16 cellular contexts compared by ENCODE assay signal in the genomic region with DNA sequence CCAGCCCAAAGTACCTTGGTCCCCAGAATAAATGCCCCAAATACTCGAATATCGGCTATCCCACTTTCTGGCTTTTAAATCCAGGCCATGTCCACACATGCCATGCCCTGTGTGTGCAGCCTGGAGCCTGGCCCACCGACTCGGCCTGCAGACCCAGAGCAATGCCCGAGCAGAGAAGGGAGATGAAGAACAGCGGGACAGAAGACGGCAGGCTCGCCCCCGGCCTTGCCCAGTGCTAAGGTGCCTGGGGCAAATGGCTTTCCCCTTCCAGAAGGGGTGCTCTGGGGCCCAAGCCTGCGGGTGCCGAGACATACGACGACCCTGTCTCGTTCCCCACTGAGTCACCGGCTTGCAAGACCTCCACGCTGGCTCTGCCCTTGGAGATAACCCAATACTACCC. TPM values are rescaled to one million over a fixed set of nuclear protein-coding genes. Genes with fewer than 3 reads are reported as not detected.
"Had no signal": no experiment of that assay in that cellular context is flagged by ENCODE, and none has a peak within 500 bp of the region (broad histone marks: within the 10 kb centered on the region; RNA-seq: fewer than 3 reads in every experiment).

No MANE protein-coding gene starts in this region.

- H3K4me3 ChIP-seq: cardiac muscle cell, hepatocyte, pancreas, SK-N-MC, transverse colon had no signal

- H2AFZ ChIP-seq: hepatocyte had no signal

- H3K4me2 ChIP-seq: hepatocyte had no signal

- H3K9me3 ChIP-seq: pancreas, transverse colon had no signal

- H3K27me3 ChIP-seq: cardiac muscle cell, hepatocyte, pancreas, transverse colon had no signal

- ATAC-seq: esophagus mucosa, pancreas had no signal

- FAIRE-seq: pancreas had no signal

- DNase-seq: activated CD4-positive, alpha-beta T cell treated with anti-CD3 and anti-CD28 coated beads, Interleukin-2, amount 10 ng/mL, durations not matched to agents 7 days and 5 days; activated CD8-positive, alpha-beta memory T cell treated with anti-CD3 and anti-CD28 coated beads for 24 hours; activated naive CD4-positive, alpha-beta T cell treated with anti-CD3 and anti-CD28 coated beads for 36 hours; islet precursor cell; stimulated activated CD4-positive, alpha-beta T cell treated with anti-CD3 and anti-CD28 coated beads, Interleukin-15, amount 100 ng/mL, for 24 hours; stimulated activated CD4-positive, alpha-beta T cell treated with anti-CD3 and anti-CD28 coated beads, Interleukin-4, amount 100 ng/mL, for 1 hour; stimulated activated naive CD4-positive, alpha-beta T cell treated with Interleukin-2 at 50 U/mL for 16 hours; substantia nigra; transverse colon had no signal

- H3K27ac ChIP-seq: cardiac muscle cell, hepatocyte, pancreas, SK-N-MC, transverse colon had no signal

RNA-seq across cellular contexts. Expression of gene CCDC92B, which starts 45.8 kb away (rescaled TPM):
- total RNA-seq: hepatocyte, renal cortical epithelial cell, skeletal muscle tissue had no signal
